Comparison of ENCODE assay signal across 8 cellular contexts in genomic region chr4:118280501-118281218, GRCh38.
DNase-seq lines count a peak whose midpoint lies in the region; ATAC-seq and TF ChIP-seq lines count a peak whose summit lies in the region.

No MANE protein-coding gene starts in this region.

- DNase-seq in COLO829 (ENCODE audit: low spot score) (peak; percentile 69), NCI-H524 treated with DMSO at 0.1 percent for 48 hours (lab: John Stamatoyannopoulos, UW) (peak; percentile 38), activated T-cell treated with anti-CD3 and anti-CD28 coated beads for 4 hours (peak; percentile 30), fibroblast of the conjunctiva (ENCODE audit: low read depth) (peak; percentile 74), ovary (peak in 3 of 5 donors; percentile 26 to 49 (median 27)), foreskin melanocyte (no peak)

- no peaks in the 10 kb centered on the region for H3K36me3 ChIP-seq in ovary

- no peak for TF ChIP-seq POLR2A in ovary (IDR thresholded peaks at IDR 0.05)

- peaks cover 3% of the 10 kb centered on the region for H3K4me1 ChIP-seq in ovary (ENCODE audit: insufficient read depth)

- 8 to 14% (median 13%) methylated on average over 2 of the region's 2 CpGs for WGBS in ovary, 3 donors

- no peaks in the 10 kb centered on the region for H3K9me3 ChIP-seq in ovary

- H3K27ac ChIP-seq in ovary, result no peak overlapping the region

- H3K27me3 ChIP-seq in ovary, result no peaks in the 10 kb centered on the region

- intact Hi-C loops in ovary (cut with DNase I), result no loop called here

- no peak for TF ChIP-seq EP300 in ovary (IDR thresholded peaks at IDR 0.05)

- no peak overlapping the region for H3K4me3 ChIP-seq in ovary

- ATAC-seq in GM18907 (IDR thresholded peaks at IDR 0.05; ENCODE audit: unreplicated experiment), result peak; percentile 27
- ATAC-seq in HG03439 (IDR thresholded peaks at IDR 0.05; ENCODE audit: unreplicated experiment), result peak; percentile 20

- peak in 1 of 3 donors; percentile 27 for TF ChIP-seq CTCF in ovary (IDR thresholded peaks at IDR 0.05)
